23 cellular contexts compared by ENCODE assay signal in genomic region chr18:74012954-74013630, GRCh38.
DNase-seq lines count a peak whose midpoint lies in the region; ATAC-seq and TF ChIP-seq lines count a peak whose summit lies in the region.
"Had no signal": no experiment of that assay in that cellular context is flagged by ENCODE, and none has a peak within 500 bp of the region (broad histone marks: within the 10 kb centered on the region; RNA-seq: fewer than 3 reads in every experiment).

No MANE protein-coding gene starts in this region.

- H3K27me3 ChIP-seq in GM23338 (ENCODE audit: insufficient read depth) = no peaks in the 10 kb centered on the region
- H3K27me3 ChIP-seq: ascending aorta, BLaER1, tibial nerve had no signal

- peaks cover 4% of the 10 kb centered on the region; the same call in 1 of the 3 replicates for H3K9me3 Mint-ChIP-seq in GM23338
- H3K9me3 Mint-ChIP-seq: activated T-cell treated with anti-CD3 and anti-CD28 coated beads, Interleukin-2, amount 50 U/mL, for 4 hours had no signal

- DNase-seq in GM23338 (ENCODE audit: low spot score) (peak; percentile 32), NCI-H69 (lab: John Stamatoyannopoulos, UW) (peak; percentile 20), choroid plexus epithelial cell (ENCODE audit: low read depth) (peak; percentile 14), putamen (ENCODE audit: low spot score) (peak; percentile 22), germinal center (ENCODE audit: low spot score) (no peak)
- no peak for DNase-seq in effector CD8-positive, alpha-beta T cell (lab: John Stamatoyannopoulos, UW)
- DNase-seq: activated B cell treated with CpG ODN at 0.5 μM for 24 hours; activated CD8-positive, alpha-beta memory T cell treated with anti-CD3 and anti-CD28 coated beads, Interleukin-2, amount 10 ng/mL, durations not matched to agents 7 days and 5 days; activated gamma-delta T cell treated with Interleukin-2 at 50 U/mL for 16 hours; activated T-cell treated with anti-CD3 and anti-CD28 coated beads, Interleukin-2, amount 50 U/mL, for 4 hours; cortex of kidney; endodermal cell; midbrain; MM.1S; naive B cell; NCI-H1436; NCI-H2081; stimulated activated CD4-positive, alpha-beta T cell treated with anti-CD3 and anti-CD28 coated beads, Interleukin-4, amount 100 ng/mL, for 24 hours had no signal

- no peak for TF ChIP-seq POLR2A in GM18505 (IDR thresholded peaks at IDR 0.05; ENCODE audit: borderline replicate concordance, extremely low read depth, insufficient read depth, insufficient read length)

- no peak overlapping the region for H3K4me3 Mint-ChIP-seq in GM23338
- H3K4me3 Mint-ChIP-seq: activated B cell treated with CpG ODN at 0.5 μM for 24 hours; activated CD8-positive, alpha-beta memory T cell treated with anti-CD3 and anti-CD28 coated beads, Interleukin-2, amount 10 ng/mL, durations not matched to agents 7 days and 5 days; activated T-cell treated with anti-CD3 and anti-CD28 coated beads, Interleukin-2, amount 50 U/mL, for 4 hours; endodermal cell; naive B cell had no signal

- TF ChIP-seq CTCF in GM23338 (conservative IDR thresholded peaks at IDR 0.05; ENCODE audit: low read depth in 2 of 2) (no peak), choroid plexus epithelial cell (conservative IDR thresholded peaks at IDR 0.05; ENCODE audit: low read depth, low read length) (no peak)

- H3K79me2 ChIP-seq in GM23338 (replicated peaks; ENCODE audit: insufficient read depth) = no peaks in the 10 kb centered on the region

- H2AFZ ChIP-seq in GM23338 = no peak overlapping the region

- no peaks in the 10 kb centered on the region for H3K36me3 Mint-ChIP-seq in GM23338 (ENCODE audit: low read depth)
- H3K36me3 Mint-ChIP-seq: activated CD8-positive, alpha-beta memory T cell treated with anti-CD3 and anti-CD28 coated beads, Interleukin-2, amount 10 ng/mL, durations not matched to agents 7 days and 5 days; naive B cell had no signal

- no peak overlapping the region for H3K27ac ChIP-seq in GM23338 (ENCODE audit: low read depth)
- H3K27ac ChIP-seq: ascending aorta, BLaER1, tibial nerve had no signal

- no peaks in the 10 kb centered on the region for H3F3A ChIP-seq in GM23338 (replicated peaks; ENCODE audit: low read depth)

- no peaks in the 10 kb centered on the region for H3K9me2 ChIP-seq in GM23338 (ENCODE audit: insufficient read depth)

- H3K4me1 ChIP-seq in GM23338 (ENCODE audit: insufficient read depth) = no peaks in the 10 kb centered on the region
- H3K4me1 ChIP-seq: ascending aorta, BLaER1, tibial nerve had no signal

- ATAC-seq in GM23338 = peak; percentile 23; the same call in 2 of the 3 replicates
- no peak for ATAC-seq in GM18505 (IDR thresholded peaks at IDR 0.05; ENCODE audit: unreplicated experiment)
- ATAC-seq: activated CD8-positive, alpha-beta memory T cell treated with anti-CD3 and anti-CD28 coated beads, Interleukin-2, amount 10 ng/mL, durations not matched to agents 7 days and 5 days; activated T-cell treated with anti-CD3 and anti-CD28 coated beads, Interleukin-2, amount 50 U/mL, for 4 hours had no signal

- no peaks in the 10 kb centered on the region for H3K4me1 Mint-ChIP-seq in GM23338
- H3K4me1 Mint-ChIP-seq: activated B cell treated with CpG ODN at 0.5 μM for 24 hours; activated CD8-positive, alpha-beta memory T cell treated with anti-CD3 and anti-CD28 coated beads, Interleukin-2, amount 10 ng/mL, durations not matched to agents 7 days and 5 days; endodermal cell had no signal

- H3K4me3 ChIP-seq in GM23338 = no peak overlapping the region
- H3K4me3 ChIP-seq in choroid plexus epithelial cell (ENCODE audit: low read depth, low read length) = no peak overlapping the region
- H3K4me3 ChIP-seq: ascending aorta, BLaER1, tibial nerve had no signal

- H3K4me2 ChIP-seq in GM23338 = no peak overlapping the region
- H3K4me2 ChIP-seq: BLaER1 had no signal

- H3K27ac Mint-ChIP-seq in GM23338 = no peak overlapping the region
- H3K27ac Mint-ChIP-seq: activated B cell treated with CpG ODN at 0.5 μM for 24 hours; activated CD8-positive, alpha-beta memory T cell treated with anti-CD3 and anti-CD28 coated beads, Interleukin-2, amount 10 ng/mL, durations not matched to agents 7 days and 5 days; endodermal cell; progenitor cell of endocrine pancreas had no signal

- no peaks in the 10 kb centered on the region for H3K36me3 ChIP-seq in GM23338 (ENCODE audit: insufficient read depth)
- H3K36me3 ChIP-seq: ascending aorta, BLaER1, tibial nerve had no signal

- H4K20me1 ChIP-seq in GM23338 (replicated peaks; ENCODE audit: insufficient read depth) = no peaks in the 10 kb centered on the region
- H4K20me1 ChIP-seq: BLaER1 had no signal

- H3K27me3 Mint-ChIP-seq in GM23338 (ENCODE audit: insufficient read depth, low read depth, poor library complexity) = no peaks in the 10 kb centered on the region
- H3K27me3 Mint-ChIP-seq: activated B cell treated with CpG ODN at 0.5 μM for 24 hours, progenitor cell of endocrine pancreas had no signal

TF ChIP-seq in GM23338, 12 proteins besides CTCF, POLR2A, EP300 and RAD21 (continues in another document):
- no peak for TF ChIP-seq ETS1 (IDR thresholded peaks at IDR 0.05)
- TF ChIP-seq ZNF114 (CRISPR knock-in tag; IDR thresholded peaks at IDR 0.05) = no peak
- TF ChIP-seq ZNF331 (CRISPR knock-in tag; IDR thresholded peaks at IDR 0.05; ENCODE audit: low read depth) = no peak
- no peak for TF ChIP-seq POLR2AphosphoS5 (IDR thresholded peaks at IDR 0.05; ENCODE audit: low read depth)
- no peak for TF ChIP-seq EZH2 (IDR thresholded peaks at IDR 0.05; ENCODE audit: low read depth, unreplicated experiment)
- no peak for TF ChIP-seq ZNF462 (CRISPR knock-in tag; IDR thresholded peaks at IDR 0.05)
- no peak for TF ChIP-seq CREB1 (CRISPR knock-in tag; IDR thresholded peaks at IDR 0.05; ENCODE audit: low read depth)
- TF ChIP-seq NANOG (IDR thresholded peaks at IDR 0.05; ENCODE audit: borderline replicate concordance) = no peak

Comparison
In these comparisons a context has a peak if more than half of its experiments do, and no peak if none do; other contexts are left out.
1. DNase-seq: peak in GM23338 (single experiment), NCI-H69 (single experiment), choroid plexus epithelial cell (single experiment) and putamen (single experiment); none in effector CD8-positive, alpha-beta T cell (single experiment) and germinal center (single experiment).